8 cellular contexts compared by ENCODE assay signal in genomic region chr19:46728693-46729339, GRCh38. TPM values are rescaled to one million over a fixed set of nuclear protein-coding genes. Genes with fewer than 3 reads are reported as not detected.
DNase-seq lines count a peak whose midpoint lies in the region; ATAC-seq, FAIRE-seq and TF ChIP-seq lines count a peak whose summit lies in the region.

No MANE protein-coding gene starts in this region.

- no peaks in the 10 kb centered on the region for H3K27me3 Mint-ChIP-seq in type B pancreatic cell

- H3K36me3 Mint-ChIP-seq in type B pancreatic cell, result peaks cover 8% of the 10 kb centered on the region

- no peak overlapping the region for H2BK120ac ChIP-seq in trophoblast cell (ENCODE audit: insufficient read depth, low read length, poor library complexity)

- H2BK12ac ChIP-seq in trophoblast cell (ENCODE audit: low read length), result no peak overlapping the region

- H3K4me3 ChIP-seq in Panc1 (ENCODE audit: low read depth in 2 of 2, low read length in 2 of 2) (no peak overlapping the region), foreskin fibroblast (ENCODE audit: low read depth in 1 of 2, low read length in 2 of 2) (no peak overlapping the region), trophoblast cell (ENCODE audit: low read depth, low read length) (no peak overlapping the region)

- H2AK5ac ChIP-seq in trophoblast cell (ENCODE audit: low read length), result no peak overlapping the region

- peak; percentile 94 for FAIRE-seq in GM19239 (lab: Jason Lieb, UNC)

- WGBS in trophoblast cell (ENCODE audit: extremely low coverage, insufficient coverage, insufficient read length), result no CpG with 5 or more reads among the region's 20 CpGs

- no peaks in the 10 kb centered on the region for H3K79me2 ChIP-seq in trophoblast cell (ENCODE audit: control insufficient read depth, insufficient read depth, low read length, poor library complexity)

- H3K27me3 ChIP-seq in Panc1 (ENCODE audit: control insufficient read depth, insufficient read depth, low read length), result no peaks in the 10 kb centered on the region
- no peaks in the 10 kb centered on the region for H3K27me3 ChIP-seq in trophoblast cell (ENCODE audit: insufficient read depth, low read length)

- H3K27ac ChIP-seq in Panc1 (ENCODE audit: low read length), result no peak overlapping the region
- no peak overlapping the region for H3K27ac ChIP-seq in trophoblast cell (ENCODE audit: low read depth, low read length)

- H3K23ac ChIP-seq in trophoblast cell (ENCODE audit: low read length), result no peak overlapping the region

- DNase-seq in 8988T (peak; percentile 90), GM19239 (ENCODE audit: insufficient read length, low spot score) (peak; percentile 95), Panc1 (ENCODE audit: low read depth, low spot score) (no peak), foreskin fibroblast (peak in 1 of 2 donors; percentile 82), trophoblast cell (peak; percentile 57 to 79), type B pancreatic cell (ENCODE audit: extremely low spot score, unreplicated experiment) (no peak)
- DNase-seq in activated T-helper 9 cell treated with anti-CD3 and anti-CD28 coated beads, Interleukin-2, amount 50 U/mL, for 16 hours (ENCODE audit: low read depth), result peak; percentile 73

- no peak overlapping the region for H3K27ac Mint-ChIP-seq in type B pancreatic cell

- intact Hi-C loops in Panc1 (cut with micrococcal nuclease; ENCODE audit: unreplicated experiment), result no loop called here

- H4K8ac ChIP-seq in trophoblast cell (ENCODE audit: low read depth, low read length), result no peak overlapping the region

- in situ Hi-C loops in Panc1 (cut with HindIII; ENCODE audit: low pct_unique_long_range_greater_than_20kb, low sequenced_read_pairs), result no loop called here

- no peak overlapping the region for H4K12ac ChIP-seq in trophoblast cell (ENCODE audit: low read depth, low read length)

- POLR2A ChIA-PET in Panc1 (lab: Charles Lee), result interaction anchor here (0.7 kb wide), 1 partner anchor 69 kb away, joined by 3 read pairs; no protein-coding TSS in a partner anchor

- CTCF ChIA-PET in Panc1 (lab: Charles Lee), result interaction anchor here (0.6 kb wide), 2 partner anchors 24 to 26 kb away, joined by 3 to 5 read pairs; no protein-coding TSS in a partner anchor

- no peaks in the 10 kb centered on the region; the same call in 1 of the 2 replicates for H3K36me3 ChIP-seq in Panc1 (ENCODE audit: control insufficient read depth, insufficient read depth, low read length)
- H3K36me3 ChIP-seq in trophoblast cell (ENCODE audit: control insufficient read depth in 1 of 2, insufficient read depth in 2 of 2, low read length in 2 of 2), result peaks cover 92% of the 10 kb centered on the region in 2 experiments

- H3K14ac ChIP-seq in trophoblast cell (ENCODE audit: low read length), result no peak overlapping the region

- peak; percentile 84 for ATAC-seq in Panc1
- ATAC-seq in GM18511 (IDR thresholded peaks at IDR 0.05; ENCODE audit: unreplicated experiment), result no peak

- H3K9me3 Mint-ChIP-seq in type B pancreatic cell, result no peaks in the 10 kb centered on the region

- H3K9me3 ChIP-seq in Panc1 (ENCODE audit: control insufficient read depth, insufficient read depth, low read depth, low read length) (no peaks in the 10 kb centered on the region), trophoblast cell (ENCODE audit: insufficient read depth, low read depth, low read length) (no peaks in the 10 kb centered on the region)

- H3K4me1 ChIP-seq in Panc1 (ENCODE audit: control insufficient read depth, insufficient read depth, low read length) (no peaks in the 10 kb centered on the region), trophoblast cell (ENCODE audit: control insufficient read depth in 1 of 2, insufficient read depth in 2 of 2, low read length in 2 of 2) (peaks cover 13 to 17% of the 10 kb centered on the region in 2 experiments)

- no peak overlapping the region for H3K4me2 ChIP-seq in trophoblast cell (ENCODE audit: low read length)

- H3K4me3 Mint-ChIP-seq in type B pancreatic cell, result peak overlapping the region; percentile 34

- no peak overlapping the region for H2BK5ac ChIP-seq in trophoblast cell (ENCODE audit: low read depth, low read length, poor library complexity)

- H3K79me1 ChIP-seq in trophoblast cell (ENCODE audit: low read length), result peaks cover 3% of the 10 kb centered on the region

- no peak overlapping the region for H3K4ac ChIP-seq in trophoblast cell (ENCODE audit: low read depth, low read length)

- no TSS peak for BruUV-seq in Panc1 (replicated peaks; lab: Mats Ljungman, UMichigan)

- no peak overlapping the region for H3K9ac ChIP-seq in trophoblast cell (ENCODE audit: low read length)

- TF ChIP-seq CTCF in Panc1 (IDR thresholded peaks at IDR 0.05) (peak; percentile 94), foreskin fibroblast (IDR thresholded peaks at IDR 0.05; ENCODE audit: low read depth, low read length) (peak; percentile 91), type B pancreatic cell (conservative IDR thresholded peaks at IDR 0.05) (peak; percentile 93)

- no peak overlapping the region for H4K91ac ChIP-seq in trophoblast cell (ENCODE audit: low read depth, low read length)

- H3K4me1 Mint-ChIP-seq in type B pancreatic cell (ENCODE audit: unreplicated experiment), result peaks cover 22% of the 10 kb centered on the region

- H2AFZ ChIP-seq in trophoblast cell (ENCODE audit: insufficient read depth, low read length, poor library complexity), result no peak overlapping the region

- H3K18ac ChIP-seq in trophoblast cell (ENCODE audit: low read length), result peak overlapping the region; percentile 26

RNA-seq across cellular contexts. Expression of gene PRKD2, which starts 11.9 kb away (rescaled TPM):
- total RNA-seq in Panc1 (2021; ENCODE audit: unreplicated experiment), result 41.2 TPM
- polyA plus RNA-seq in Panc1 (2012; ENCODE audit: insufficient read length), result 44.2 TPM
- polyA plus RNA-seq in trophoblast cell (2013), result 69.9 and 71.7 TPM in 2 replicates
- total RNA-seq in type B pancreatic cell (ENCODE audit: low replicate concordance), result 56.8 and 70.8 TPM in 2 replicates

RNA-seq across cellular contexts. Expression of gene FKRP, which starts 17.0 kb away (rescaled TPM):
- total RNA-seq in Panc1 (2021; ENCODE audit: unreplicated experiment) (21.6 TPM), type B pancreatic cell (ENCODE audit: low replicate concordance) (24.2 and 38.4 TPM in 2 replicates)
- polyA plus RNA-seq in Panc1 (2012; ENCODE audit: insufficient read length), result 20.0 TPM
- polyA plus RNA-seq in trophoblast cell (2013), result 20.5 TPM in 2 replicates

RNA-seq across cellular contexts. Expression of gene STRN4, which starts 17.4 kb away (rescaled TPM):
- total RNA-seq in Panc1 (2021; ENCODE audit: unreplicated experiment) (89.5 TPM), type B pancreatic cell (ENCODE audit: low replicate concordance) (83.4 and 105 TPM in 2 replicates)
- polyA plus RNA-seq in Panc1 (2012; ENCODE audit: insufficient read length), result 137 TPM
- polyA plus RNA-seq in trophoblast cell (2013), result 65.1 and 66.3 TPM in 2 replicates

RNA-seq across cellular contexts. Expression of gene SLC1A5, which starts 59.6 kb away (rescaled TPM):
- total RNA-seq in Panc1 (2021; ENCODE audit: unreplicated experiment) (104 TPM), type B pancreatic cell (ENCODE audit: low replicate concordance) (91.4 and 137 TPM in 2 replicates)
- 140 TPM for polyA plus RNA-seq in Panc1 (2012; ENCODE audit: insufficient read length)
- polyA plus RNA-seq in trophoblast cell (2013), result 134 and 139 TPM in 2 replicates

Comparison
In these comparisons a context has a peak if more than half of its experiments do, and no peak if none do; other contexts are left out.
1. DNase-seq: peak in 8988T (single experiment), GM19239 (single experiment), activated T-helper 9 cell treated with anti-CD3 and anti-CD28 coated beads, Interleukin-2, amount 50 U/mL, for 16 hours (single experiment) and trophoblast cell (2 of 2); none in Panc1 (single experiment) and type B pancreatic cell (single experiment).
2. Peak in every context shown above with its lines, with median percentiles within 50 percentile points of each other: CTCF ChIP-seq.